ENCODE assay signal across 8 cellular contexts in genomic region chr7:16645593-16646426, GRCh38. TPM values are rescaled to one million over a fixed set of nuclear protein-coding genes. Genes with fewer than 3 reads are reported as not detected.
A peak's percentile ranks its signal among the peaks of the same experiment; 100 is the strongest.
DNase-seq lines count a peak whose midpoint lies in the region; ATAC-seq and TF ChIP-seq lines count a peak whose summit lies in the region.

Gene ANKMY2 (minus strand): TSS chr7:16645754. CDS start chr7:16645573, 181 bp downstream.
Gene BZW2 (plus strand): TSS chr7:16646181. CDS start chr7:16665444, 19,263 bp downstream.

- H3K27ac ChIP-seq in HUES48 (ENCODE audit: low read depth, low read length): peak within 1 kb of the TSS; percentile 95
- H3K27ac ChIP-seq in endodermal cell (ENCODE audit: low read depth, low read length): peak within 1 kb of the TSS; percentile 98

- H3K9me3 Mint-ChIP-seq in Caco-2 (ENCODE audit: unreplicated experiment) (no peaks in the 10 kb centered on the region), endodermal cell (no peaks in the 10 kb centered on the region)

- 0% methylated on average over 20 to 68 of the region's 68 CpGs for WGBS in endodermal cell (ENCODE audit: insufficient coverage in 1 of 2, insufficient read length in 1 of 2), 2 experiments

- peaks cover 49% of the 10 kb centered on the region for H3K36me3 Mint-ChIP-seq in Caco-2 (ENCODE audit: insufficient read depth, unreplicated experiment)
- peaks cover 9% of the 10 kb centered on the region for H3K36me3 Mint-ChIP-seq in endodermal cell (ENCODE audit: low read depth)

- ATAC-seq in GM21423 (IDR thresholded peaks at IDR 0.05; ENCODE audit: unreplicated experiment): peak; percentile 98

- H3K36me3 ChIP-seq in Caco-2 (ENCODE audit: control insufficient read depth, insufficient read depth, low read length): no peaks in the 10 kb centered on the region
- H3K36me3 ChIP-seq in HUES48 (ENCODE audit: control insufficient read depth, insufficient read depth, low read length): no peaks in the 10 kb centered on the region
- peaks cover 21% of the 10 kb centered on the region for H3K36me3 ChIP-seq in NT2/D1 (ENCODE audit: insufficient read depth, insufficient read length, low read length)
- no peaks in the 10 kb centered on the region for H3K36me3 ChIP-seq in endodermal cell (ENCODE audit: control insufficient read depth, insufficient read depth, low read length)

- BruUV-seq in Caco-2 (replicated peaks; lab: Mats Ljungman, UMichigan): no TSS peak

- DNase-seq in Caco-2 (peak; percentile 97), NT2/D1 (ENCODE audit: low read depth, low spot score) (peak; percentile 97), endodermal cell (peak; percentile 97), mesenteric fat pad (ENCODE audit: low spot score) (peak; percentile 98)
- DNase-seq in activated CD8-positive, alpha-beta memory T cell treated with anti-CD3 and anti-CD28 coated beads, Interleukin-2, amount 50 U/mL, for 24 hours (ENCODE audit: extremely low read depth): peak; percentile 78
- peak; percentile 83 for DNase-seq in stimulated activated CD8-positive, alpha-beta memory T cell treated with anti-CD3 and anti-CD28 coated beads, Interleukin-15, amount 100 ng/mL, for 1 hour (ENCODE audit: low read depth)

- intact Hi-C loops in Caco-2 (cut with micrococcal nuclease; ENCODE audit: unreplicated experiment): loop anchor here (1.0 to 5.0 kb wide), 4 partner anchors 22 to 224 kb away; partner anchors contain the start of gene CRPPA

- no peaks in the 10 kb centered on the region for H3K27me3 ChIP-seq in Caco-2 (replicated peaks; ENCODE audit: control insufficient read depth, insufficient read depth, low read length)
- H3K27me3 ChIP-seq in HUES48 (ENCODE audit: control insufficient read depth, insufficient read depth, low read length): peaks cover 8% of the 10 kb centered on the region
- H3K27me3 ChIP-seq in NT2/D1 (ENCODE audit: insufficient read depth, insufficient read length): peaks cover 11% of the 10 kb centered on the region
- no peaks in the 10 kb centered on the region for H3K27me3 ChIP-seq in endodermal cell (ENCODE audit: control insufficient read depth, insufficient read depth, low read length, poor library complexity, severe bottlenecking)

- CTCF ChIA-PET in Caco-2 (lab: Charles Lee): interaction anchor here (1.1 kb wide), 1 partner anchor 22 kb away, joined by 4 read pairs; no protein-coding TSS in a partner anchor

- POLR2A ChIA-PET in Caco-2 (lab: Charles Lee): interaction anchor here (2.3 kb wide), 1 partner anchor 22 kb away, joined by 13 read pairs; no protein-coding TSS in a partner anchor

- H3K9me3 ChIP-seq in Caco-2: no peaks in the 10 kb centered on the region
- H3K9me3 ChIP-seq in HUES48 (ENCODE audit: control insufficient read depth, insufficient read depth, low read length): no peaks in the 10 kb centered on the region
- H3K9me3 ChIP-seq in NT2/D1 (ENCODE audit: insufficient read depth, low read length): no peaks in the 10 kb centered on the region
- H3K9me3 ChIP-seq in endodermal cell (ENCODE audit: control insufficient read depth, low read length): no peaks in the 10 kb centered on the region

- H3K9ac ChIP-seq in HUES48 (ENCODE audit: low read depth, low read length) (peak within 1 kb of the TSS; percentile 99), NT2/D1 (ENCODE audit: insufficient read length, low read depth) (peak within 1 kb of the TSS; percentile 92), endodermal cell (ENCODE audit: extremely low read depth, low read length, poor library complexity, severe bottlenecking) (peak within 1 kb of the TSS; percentile 97)

- H3K4me3 Mint-ChIP-seq in Caco-2 (ENCODE audit: unreplicated experiment) (peak within 1 kb of the TSS; percentile 98), endodermal cell (peak within 1 kb of the TSS; percentile 85)

- H3K4me3 ChIP-seq in Caco-2 (ENCODE audit: low read depth, low read length): peak within 1 kb of the TSS; percentile 92
- H3K4me3 ChIP-seq in HUES48 (ENCODE audit: low read depth, low read length): peak within 1 kb of the TSS; percentile 98
- H3K4me3 ChIP-seq in NT2/D1 (ENCODE audit: insufficient read length, low read depth): peak within 1 kb of the TSS; percentile 90
- peak within 1 kb of the TSS; percentile 97 for H3K4me3 ChIP-seq in endodermal cell (ENCODE audit: low read length)

- H3K4me1 Mint-ChIP-seq in Caco-2 (ENCODE audit: low read depth, unreplicated experiment) (peaks cover 39% of the 10 kb centered on the region), endodermal cell (peaks cover 49% of the 10 kb centered on the region)

- H3K27ac Mint-ChIP-seq in Caco-2 (ENCODE audit: unreplicated experiment) (peak within 1 kb of the TSS; percentile 93), endodermal cell (peak within 1 kb of the TSS; percentile 100)

- TF ChIP-seq CTCF in Caco-2 (IDR thresholded peaks at IDR 0.05; ENCODE audit: insufficient read depth in 1 of 2, low read depth in 1 of 2, low read length in 1 of 2, severe bottlenecking in 1 of 2, unreplicated experiment in 1 of 2): no peak
- no peak for TF ChIP-seq CTCF in endodermal cell (conservative IDR thresholded peaks at IDR 0.05)

- H3K4me1 ChIP-seq in Caco-2: peaks cover 35% of the 10 kb centered on the region
- H3K4me1 ChIP-seq in HUES48 (ENCODE audit: control insufficient read depth, insufficient read depth, low read length): peaks cover 29% of the 10 kb centered on the region
- H3K4me1 ChIP-seq in NT2/D1 (ENCODE audit: insufficient read depth, insufficient read length): no peaks in the 10 kb centered on the region
- peaks cover 11% of the 10 kb centered on the region for H3K4me1 ChIP-seq in endodermal cell (ENCODE audit: control insufficient read depth, insufficient read depth, low read length)

- H3K27me3 Mint-ChIP-seq in Caco-2 (ENCODE audit: insufficient read depth, unreplicated experiment): no peaks in the 10 kb centered on the region
- H3K27me3 Mint-ChIP-seq in endodermal cell (ENCODE audit: insufficient read depth): no peaks in the 10 kb centered on the region

RNA-seq across cellular contexts. Expression of gene ANKMY2, which starts in this region (rescaled TPM):
- total RNA-seq in Caco-2 (2022) (34.5 and 35.2 TPM in 2 replicates), endodermal cell (10 to 100 TPM; 37.7 to 73.4 TPM), mesenteric fat pad (14.9 TPM)
- polyA plus RNA-seq in endodermal cell (2013, experiment 1 of 2): 31.6 TPM
- polyA plus RNA-seq in endodermal cell (2013, experiment 2 of 2): 28.4 TPM

RNA-seq across cellular contexts. Expression of gene BZW2, which starts in this region (rescaled TPM):
- total RNA-seq in Caco-2 (2022) (148 TPM in 2 replicates), endodermal cell (10 to 100 TPM; 75.1 to 87.7 TPM), mesenteric fat pad (41.9 TPM)
- polyA plus RNA-seq in endodermal cell (2013, experiment 1 of 2): 129 TPM
- 117 TPM for polyA plus RNA-seq in endodermal cell (2013, experiment 2 of 2)

Comparison
In these comparisons a context has a peak if more than half of its experiments do, and no peak if none do; other contexts are left out.
1. Peak in every context shown above with its lines: DNase-seq, ATAC-seq, H3K4me3 ChIP-seq and H3K27ac ChIP-seq.